27 cellular contexts compared by ENCODE assay signal in the genomic region with DNA sequence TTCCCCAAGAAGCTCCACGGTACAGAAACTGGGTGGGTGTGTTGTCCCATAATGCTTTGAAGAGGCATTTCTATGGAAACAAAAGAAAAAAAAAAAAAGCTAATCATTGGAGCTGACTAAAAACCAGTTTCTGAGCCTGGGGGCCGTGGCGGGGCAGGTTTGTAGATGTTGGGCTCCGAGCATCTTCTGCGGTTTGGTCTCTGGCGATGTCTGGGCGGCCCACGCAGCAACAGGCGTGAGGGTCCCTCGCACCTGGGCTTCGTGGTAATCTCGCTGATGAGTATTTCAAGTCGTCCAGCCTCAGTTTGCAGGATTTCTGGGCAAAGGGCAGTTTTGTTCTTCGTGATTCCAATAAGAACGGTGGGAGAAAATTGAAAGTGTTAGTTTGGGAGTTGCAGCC. TPM values are rescaled to one million over a fixed set of nuclear protein-coding genes. Genes with fewer than 3 reads are reported as not detected.
"Had no signal": no experiment of that assay in that cellular context is flagged by ENCODE, and none has a peak within 500 bp of the region (broad histone marks: within the 10 kb centered on the region; RNA-seq: fewer than 3 reads in every experiment).

No MANE protein-coding gene starts in this region.

- H3K9me3 ChIP-seq: esophagus muscularis mucosa, psoas muscle, sigmoid colon, stomach, thyroid gland had no signal

- FAIRE-seq: colon, endothelial cell of umbilical vein had no signal

- H2AFZ ChIP-seq: hepatocyte, neural progenitor cell had no signal

- H3K4me2 ChIP-seq: hepatocyte, neural progenitor cell had no signal

- H3K27ac ChIP-seq: esophagus muscularis mucosa, hepatocyte, neural progenitor cell, psoas muscle, sigmoid colon, stomach, thyroid gland had no signal

- H3K9me3 Mint-ChIP-seq: mesothelial cell of epicardium; naive thymus-derived CD4-positive, alpha-beta T cell; nephron; neural progenitor cell; stimulated activated effector memory CD8-positive, alpha-beta T cell treated with anti-CD3 and anti-CD28 coated beads, Interleukin-12 subunit alpha, Interleukin-12 subunit beta, amount 100 ng/mL, for 72 hours had no signal

- H3K4me1 ChIP-seq: esophagus muscularis mucosa, neural progenitor cell, psoas muscle, sigmoid colon, stomach had no signal

- H3K27me3 ChIP-seq: thyroid gland had no signal

- H3K4me3 Mint-ChIP-seq: mesothelial cell of epicardium; naive thymus-derived CD4-positive, alpha-beta T cell; nephron; neural progenitor cell; stimulated activated effector memory CD8-positive, alpha-beta T cell treated with anti-CD3 and anti-CD28 coated beads, Interleukin-12 subunit alpha, Interleukin-12 subunit beta, amount 100 ng/mL, for 72 hours had no signal

- H3K36me3 Mint-ChIP-seq: mesothelial cell of epicardium; naive thymus-derived CD4-positive, alpha-beta T cell; neural progenitor cell; stimulated activated effector memory CD8-positive, alpha-beta T cell treated with anti-CD3 and anti-CD28 coated beads, Interleukin-12 subunit alpha, Interleukin-12 subunit beta, amount 100 ng/mL, for 72 hours had no signal

- H3K4me3 ChIP-seq: esophagus muscularis mucosa, hepatocyte, neural progenitor cell, psoas muscle, sigmoid colon, stomach, thyroid gland had no signal

- H3K36me3 ChIP-seq: esophagus muscularis mucosa, neural progenitor cell, sigmoid colon, stomach, thyroid gland had no signal

- ATAC-seq: left cardiac atrium; naive thymus-derived CD4-positive, alpha-beta T cell; psoas muscle; right cardiac atrium; stimulated activated effector memory CD8-positive, alpha-beta T cell treated with anti-CD3 and anti-CD28 coated beads, Interleukin-12 subunit alpha, Interleukin-12 subunit beta, amount 100 ng/mL, for 72 hours had no signal

- H3K9ac ChIP-seq: neural progenitor cell had no signal

- H3K4me1 Mint-ChIP-seq: mesothelial cell of epicardium; naive thymus-derived CD4-positive, alpha-beta T cell; nephron had no signal

- DNase-seq: cerebellar nuclear complex; effector CD8-positive, alpha-beta T cell; foreskin melanocyte; head of caudate nucleus; left cardiac atrium; mesenchymal stem cell; naive thymus-derived CD4-positive, alpha-beta T cell; nucleus accumbens; psoas muscle; sigmoid colon; stimulated activated CD4-positive, alpha-beta T cell treated with anti-CD3 and anti-CD28 coated beads, Interleukin-2, amount 100 ng/mL, for 24 hours; stimulated activated CD4-positive, alpha-beta T cell treated with anti-CD3 and anti-CD28 coated beads, Interleukin-4, amount 100 ng/mL, for 24 hours; stimulated activated naive CD4-positive, alpha-beta T cell treated with Interleukin-2 at 50 U/mL for 16 hours; stomach; thyroid gland; trophoblast cell had no signal

RNA-seq across cellular contexts. Expression of a gene that starts 6.8 kb away (rescaled TPM):
- total RNA-seq: epithelial cell of proximal tubule, esophagus muscularis mucosa, sigmoid colon, skeletal muscle tissue had no signal
